8 cellular contexts compared by ENCODE assay signal in genomic region chr3:164132878-164133277, GRCh38.
"Had no signal": no experiment of that assay in that cellular context is flagged by ENCODE, and none has a peak within 500 bp of the region (broad histone marks: within the 10 kb centered on the region; RNA-seq: fewer than 3 reads in every experiment).

No MANE protein-coding gene starts in this region.

- DNase-seq: IMR-90, KBM-7, KG1 had no signal

- H3K27ac Mint-ChIP-seq: IgD-negative memory B cell had no signal

- H3K4me3 ChIP-seq: K562 had no signal

- H3K27me3 Mint-ChIP-seq: IgD-negative memory B cell had no signal

- ATAC-seq: HepG2, K562 had no signal

- H3K4me3 Mint-ChIP-seq: IgD-negative memory B cell had no signal

- H3K4me1 Mint-ChIP-seq: IgD-negative memory B cell had no signal

- H3K27ac ChIP-seq: HL-60 had no signal

- H3K36me3 Mint-ChIP-seq: IgD-negative memory B cell had no signal

- FAIRE-seq: HepG2, HTR-8/SVneo, K562 had no signal
